In genomic region chr6:33183071-33183683, GRCh38 we compare ENCODE assay signal across 9 cellular contexts. TPM values are rescaled to one million over a fixed set of nuclear protein-coding genes. Genes with fewer than 3 reads are reported as not detected.
DNase-seq lines count a peak whose midpoint lies in the region; ATAC-seq and TF ChIP-seq lines count a peak whose summit lies in the region.
"Had no signal": no experiment of that assay in that cellular context is flagged by ENCODE, and none has a peak within 500 bp of the region (broad histone marks: within the 10 kb centered on the region; RNA-seq: fewer than 3 reads in every experiment).

No MANE protein-coding gene starts in this region.

- H3K27me3 Mint-ChIP-seq in activated T-helper 1 cell treated with anti-CD3 and anti-CD28 coated beads, Interleukin-12 subunit alpha, Interleukin-12 subunit beta, Interleukin-2, Interleukin-4 antibody, amounts not matched to agents 30 ng/mL and 10 ng/mL and 1 ng/mL, durations not matched to agents 14 hours and 24 hours and 36 hours (ENCODE audit: insufficient read depth): peaks cover 25% of the 10 kb centered on the region
- peaks cover 3 to 18% (median 10%) of the 10 kb centered on the region in 5 donors for H3K27me3 Mint-ChIP-seq in naive thymus-derived CD4-positive, alpha-beta T cell

- H3K79me2 ChIP-seq in DND-41 (ENCODE audit: insufficient read depth, low read length) (no peaks in the 10 kb centered on the region), KMS-11 (ENCODE audit: insufficient read depth, low read depth) (no peaks in the 10 kb centered on the region)

- peaks cover 32% of the 10 kb centered on the region for H3K4me1 Mint-ChIP-seq in activated T-helper 1 cell treated with anti-CD3 and anti-CD28 coated beads, Interleukin-12 subunit alpha, Interleukin-12 subunit beta, Interleukin-2, Interleukin-4 antibody, amounts not matched to agents 30 ng/mL and 10 ng/mL and 1 ng/mL, durations not matched to agents 14 hours and 24 hours and 36 hours (ENCODE audit: low read depth)
- peaks cover 17 to 25% (median 24%) of the 10 kb centered on the region in 7 donors for H3K4me1 Mint-ChIP-seq in naive thymus-derived CD4-positive, alpha-beta T cell

- TF ChIP-seq CTCF in DND-41 (IDR thresholded peaks at IDR 0.05; ENCODE audit: borderline replicate concordance, extremely low read depth, low read length, poor library complexity, severe bottlenecking) (no peak), KMS-11 (conservative IDR thresholded peaks at IDR 0.05; ENCODE audit: low read depth, low read length) (no peak), brain microvascular endothelial cell (IDR thresholded peaks at IDR 0.05; ENCODE audit: low read depth, low read length, missing control alignments) (no peak)

- H3K36me3 ChIP-seq in DND-41 (ENCODE audit: insufficient read depth, low read length): no peaks in the 10 kb centered on the region
- no peaks in the 10 kb centered on the region for H3K36me3 ChIP-seq in KMS-11 (ENCODE audit: insufficient read depth)
- H3K36me3 ChIP-seq in naive thymus-derived CD4-positive, alpha-beta T cell (ENCODE audit: control insufficient read depth in 2 of 3, insufficient read depth in 3 of 3, low read length in 3 of 3): no peaks in the 10 kb centered on the region
- no peaks in the 10 kb centered on the region for H3K36me3 ChIP-seq in brain microvascular endothelial cell (replicated peaks)

- H3K27ac ChIP-seq in DND-41 (ENCODE audit: low read length): peak overlapping the region; percentile 69
- H3K27ac ChIP-seq in KMS-11: no peak overlapping the region
- H3K27ac ChIP-seq in naive thymus-derived CD4-positive, alpha-beta T cell (ENCODE audit: low read depth, low read length): no peak overlapping the region
- H3K27ac ChIP-seq in brain microvascular endothelial cell: no peak overlapping the region

- H3K9me3 ChIP-seq in DND-41 (ENCODE audit: insufficient read depth, low read length, severe bottlenecking): peaks cover 3% of the 10 kb centered on the region
- H3K9me3 ChIP-seq in naive thymus-derived CD4-positive, alpha-beta T cell (ENCODE audit: control insufficient read depth in 2 of 3, low read length in 3 of 3): no peaks in the 10 kb centered on the region

- peak overlapping the region; percentile 87 for H3K27ac Mint-ChIP-seq in activated T-helper 1 cell treated with anti-CD3 and anti-CD28 coated beads, Interleukin-12 subunit alpha, Interleukin-12 subunit beta, Interleukin-2, Interleukin-4 antibody, amounts not matched to agents 30 ng/mL and 10 ng/mL and 1 ng/mL, durations not matched to agents 14 hours and 24 hours and 36 hours
- peak overlapping the region; percentile 52 to 94 (median 90) for H3K27ac Mint-ChIP-seq in naive thymus-derived CD4-positive, alpha-beta T cell

- H2AFZ ChIP-seq in DND-41 (ENCODE audit: low read depth, low read length): peak overlapping the region; percentile 91
- peak overlapping the region; percentile 64; the same call in 1 of the 2 replicates for H2AFZ ChIP-seq in KMS-11 (ENCODE audit: low read depth)

- H3K4me3 Mint-ChIP-seq in activated T-helper 1 cell treated with anti-CD3 and anti-CD28 coated beads, Interleukin-12 subunit alpha, Interleukin-12 subunit beta, Interleukin-2, Interleukin-4 antibody, amounts not matched to agents 30 ng/mL and 10 ng/mL and 1 ng/mL, durations not matched to agents 14 hours and 24 hours and 36 hours: peak overlapping the region; percentile 21
- peak overlapping the region; percentile 48 to 79 (median 66) for H3K4me3 Mint-ChIP-seq in naive thymus-derived CD4-positive, alpha-beta T cell

- peaks cover 18% of the 10 kb centered on the region for H3K36me3 Mint-ChIP-seq in activated T-helper 1 cell treated with anti-CD3 and anti-CD28 coated beads, Interleukin-12 subunit alpha, Interleukin-12 subunit beta, Interleukin-2, Interleukin-4 antibody, amounts not matched to agents 30 ng/mL and 10 ng/mL and 1 ng/mL, durations not matched to agents 14 hours and 24 hours and 36 hours (ENCODE audit: low read depth)
- H3K36me3 Mint-ChIP-seq in naive thymus-derived CD4-positive, alpha-beta T cell: peaks cover 3 to 20% (median 11%) of the 10 kb centered on the region in 5 donors

- DNase-seq in DND-41: no peak
- no peak for DNase-seq in activated T-helper 1 cell treated with anti-CD3 and anti-CD28 coated beads, Interleukin-12 subunit alpha, Interleukin-12 subunit beta, Interleukin-2, Interleukin-4 antibody, amounts not matched to agents 30 ng/mL and 10 ng/mL and 1 ng/mL, durations not matched to agents 14 hours and 24 hours and 36 hours (ENCODE audit: low spot score)
- DNase-seq in naive thymus-derived CD4-positive, alpha-beta T cell: peak in 1 of 9 donors; percentile 23
- no peak for DNase-seq in GM19238 (ENCODE audit: insufficient read length, low spot score)
- DNase-seq in brain microvascular endothelial cell: no peak
- DNase-seq in NCI-H1048 (lab: John Stamatoyannopoulos, UW): no peak
- DNase-seq: DMS 273 treated with DMSO at 0.1 percent for 48 hours; stimulated activated CD4-positive, alpha-beta T cell treated with anti-CD3 and anti-CD28 coated beads, Interleukin-4, amount 100 ng/mL, for 1 hour had no signal

- intact Hi-C loops in activated T-helper 1 cell treated with anti-CD3 and anti-CD28 coated beads, Interleukin-12 subunit alpha, Interleukin-12 subunit beta, Interleukin-2, Interleukin-4 antibody, amounts not matched to agents 30 ng/mL and 10 ng/mL and 1 ng/mL, durations not matched to agents 14 hours and 24 hours and 36 hours (cut with micrococcal nuclease): no loop called here
- intact Hi-C loops in naive thymus-derived CD4-positive, alpha-beta T cell (cut with micrococcal nuclease): loop anchor here (1.0 to 2.0 kb wide), 4 partner anchors 9 to 42 kb away; partner anchors contain the start of genes RXRB (in 2 of the 2), SLC39A7 (in 2 of the 2) and COL11A2 (in 1 of the 2)

- H3K4me1 ChIP-seq in DND-41 (ENCODE audit: insufficient read depth, low read length) (peaks cover 16% of the 10 kb centered on the region), KMS-11 (ENCODE audit: low read depth, poor library complexity, severe bottlenecking) (peaks cover 6% of the 10 kb centered on the region)
- peaks cover 16 to 23% of the 10 kb centered on the region in 2 donors for H3K4me1 ChIP-seq in naive thymus-derived CD4-positive, alpha-beta T cell (ENCODE audit: control insufficient read depth in 2 of 2, insufficient read depth in 2 of 2, low read length in 2 of 2)

- H3K27me3 ChIP-seq in DND-41 (ENCODE audit: insufficient read depth, low read length, poor library complexity) (no peaks in the 10 kb centered on the region), KMS-11 (ENCODE audit: insufficient read depth, low read depth) (no peaks in the 10 kb centered on the region), brain microvascular endothelial cell (replicated peaks) (no peaks in the 10 kb centered on the region)
- H3K27me3 ChIP-seq in naive thymus-derived CD4-positive, alpha-beta T cell (ENCODE audit: control insufficient read depth in 2 of 2, insufficient read depth in 2 of 2, low read length in 2 of 2): no peaks in the 10 kb centered on the region

- in situ Hi-C loops in brain microvascular endothelial cell (cut with HindIII; ENCODE audit: low pct_ligation_motif_present, low sequenced_read_pairs): no loop called here

- POLR2A ChIA-PET in naive thymus-derived CD4-positive, alpha-beta T cell (lab: Charles Lee): interaction anchor here (0.6 to 2.5 kb wide), 12 partner anchors 9 to 1518 kb away, joined by 3 to 14 read pairs (median 4); partner anchors contain the start of genes COL11A2, GPANK1, RING1 and RPS18

- H3K9ac ChIP-seq in DND-41 (ENCODE audit: low read depth, low read length) (no peak overlapping the region), KMS-11 (no peak overlapping the region)

- CTCF ChIA-PET in naive thymus-derived CD4-positive, alpha-beta T cell (lab: Charles Lee): interaction anchor here (0.7 to 1.7 kb wide), 3 partner anchors 13 to 167 kb away, joined by 3 to 5 read pairs (median 4); no protein-coding TSS in a partner anchor

- ATAC-seq in DND-41 (ENCODE audit: insufficient read depth, low read depth): peak; percentile 40; the same call in 1 of the 3 replicates
- ATAC-seq in naive thymus-derived CD4-positive, alpha-beta T cell: no peak

- H3K4me2 ChIP-seq in DND-41 (ENCODE audit: insufficient read depth, low read length) (0 out of 2 replicates have a peak overlapping the region, but pooled peaks have one; percentile 0), KMS-11 (no peak overlapping the region)

- H4K20me1 ChIP-seq in DND-41 (ENCODE audit: insufficient read depth, low read length) (no peaks in the 10 kb centered on the region), KMS-11 (ENCODE audit: insufficient read depth) (no peaks in the 10 kb centered on the region)

- H3K4me3 ChIP-seq in DND-41 (ENCODE audit: low read depth in 1 of 2, low read length in 2 of 2): peak overlapping the region in 1 of 2 experiments; percentile 22; a peak in 1 of 4 replicates
- H3K4me3 ChIP-seq in KMS-11 (IDR thresholded peaks at IDR 0.05; ENCODE audit: insufficient read depth, low read depth, low read length): no peak overlapping the region
- peak overlapping the region; percentile 31 for H3K4me3 ChIP-seq in naive thymus-derived CD4-positive, alpha-beta T cell (ENCODE audit: low read length)
- H3K4me3 ChIP-seq in brain microvascular endothelial cell (ENCODE audit: low read depth, low read length): no peak overlapping the region

- H3K9me3 Mint-ChIP-seq in activated T-helper 1 cell treated with anti-CD3 and anti-CD28 coated beads, Interleukin-12 subunit alpha, Interleukin-12 subunit beta, Interleukin-2, Interleukin-4 antibody, amounts not matched to agents 30 ng/mL and 10 ng/mL and 1 ng/mL, durations not matched to agents 14 hours and 24 hours and 36 hours: peaks cover 22% of the 10 kb centered on the region
- H3K9me3 Mint-ChIP-seq in naive thymus-derived CD4-positive, alpha-beta T cell: peaks cover 0 to 14% (median 11%) of the 10 kb centered on the region in 11 donors

RNA-seq across cellular contexts. Expression of gene COL11A2, which starts 9.1 kb away (rescaled TPM):
- 0.61 and 0.65 TPM in 2 replicates for total RNA-seq in activated T-helper 1 cell treated with anti-CD3 and anti-CD28 coated beads, Interleukin-12 subunit alpha, Interleukin-12 subunit beta, Interleukin-2, Interleukin-4 antibody, amounts not matched to agents 30 ng/mL and 10 ng/mL and 1 ng/mL, durations not matched to agents 14 hours and 24 hours and 36 hours
- 1 to 10 TPM in 3 of 5 experiments, under 1 TPM in 2; 0.51 to 3.5 (median 2.5) TPM for total RNA-seq in naive thymus-derived CD4-positive, alpha-beta T cell
- polyA plus RNA-seq in naive thymus-derived CD4-positive, alpha-beta T cell: under 1 TPM in 1 of 2 donors, not detected in 1; 0.26 TPM

RNA-seq across cellular contexts. Expression of gene RXRB, which starts 17.3 kb away (rescaled TPM):
- total RNA-seq in activated T-helper 1 cell treated with anti-CD3 and anti-CD28 coated beads, Interleukin-12 subunit alpha, Interleukin-12 subunit beta, Interleukin-2, Interleukin-4 antibody, amounts not matched to agents 30 ng/mL and 10 ng/mL and 1 ng/mL, durations not matched to agents 14 hours and 24 hours and 36 hours: 46.6 and 47.4 TPM in 2 replicates
- 100 to 1,000 TPM in 1 of 5 experiments, 10 to 100 TPM in 4; 50.3 to 103 (median 76.2) TPM for total RNA-seq in naive thymus-derived CD4-positive, alpha-beta T cell
- 1 to 10 TPM; 7.6 to 9.4 TPM for polyA plus RNA-seq in naive thymus-derived CD4-positive, alpha-beta T cell

RNA-seq across cellular contexts. Expression of gene SLC39A7, which starts 17.5 kb away (rescaled TPM):
- 67.1 and 68.8 TPM in 2 replicates for total RNA-seq in activated T-helper 1 cell treated with anti-CD3 and anti-CD28 coated beads, Interleukin-12 subunit alpha, Interleukin-12 subunit beta, Interleukin-2, Interleukin-4 antibody, amounts not matched to agents 30 ng/mL and 10 ng/mL and 1 ng/mL, durations not matched to agents 14 hours and 24 hours and 36 hours
- total RNA-seq in naive thymus-derived CD4-positive, alpha-beta T cell: 10 to 100 TPM; 19.1 to 51.9 (median 27.9) TPM
- polyA plus RNA-seq in naive thymus-derived CD4-positive, alpha-beta T cell: 10 to 100 TPM; 23.3 to 24.8 TPM

RNA-seq across cellular contexts. Expression of gene HSD17B8, which starts 21.3 kb away (rescaled TPM):
- total RNA-seq in activated T-helper 1 cell treated with anti-CD3 and anti-CD28 coated beads, Interleukin-12 subunit alpha, Interleukin-12 subunit beta, Interleukin-2, Interleukin-4 antibody, amounts not matched to agents 30 ng/mL and 10 ng/mL and 1 ng/mL, durations not matched to agents 14 hours and 24 hours and 36 hours: 14.8 and 15.2 TPM in 2 replicates
- total RNA-seq in naive thymus-derived CD4-positive, alpha-beta T cell: 10 to 100 TPM in 4 of 5 experiments, 1 to 10 TPM in 1; 9.7 to 19.5 (median 10.7) TPM
- 10 to 100 TPM; 62.6 to 67.0 TPM for polyA plus RNA-seq in naive thymus-derived CD4-positive, alpha-beta T cell

RNA-seq across cellular contexts. Expression of gene RING1, which starts 25.1 kb away (rescaled TPM):
- 50.7 and 53.4 TPM in 2 replicates for total RNA-seq in activated T-helper 1 cell treated with anti-CD3 and anti-CD28 coated beads, Interleukin-12 subunit alpha, Interleukin-12 subunit beta, Interleukin-2, Interleukin-4 antibody, amounts not matched to agents 30 ng/mL and 10 ng/mL and 1 ng/mL, durations not matched to agents 14 hours and 24 hours and 36 hours
- 10 to 100 TPM; 36.2 to 47.2 (median 44.5) TPM for total RNA-seq in naive thymus-derived CD4-positive, alpha-beta T cell
- 10 to 100 TPM in 1 of 2 donors, 1 to 10 TPM in 1; 9.5 to 10.4 TPM for polyA plus RNA-seq in naive thymus-derived CD4-positive, alpha-beta T cell
